ENCODE assay signal across 24 cellular contexts in the genomic region with DNA sequence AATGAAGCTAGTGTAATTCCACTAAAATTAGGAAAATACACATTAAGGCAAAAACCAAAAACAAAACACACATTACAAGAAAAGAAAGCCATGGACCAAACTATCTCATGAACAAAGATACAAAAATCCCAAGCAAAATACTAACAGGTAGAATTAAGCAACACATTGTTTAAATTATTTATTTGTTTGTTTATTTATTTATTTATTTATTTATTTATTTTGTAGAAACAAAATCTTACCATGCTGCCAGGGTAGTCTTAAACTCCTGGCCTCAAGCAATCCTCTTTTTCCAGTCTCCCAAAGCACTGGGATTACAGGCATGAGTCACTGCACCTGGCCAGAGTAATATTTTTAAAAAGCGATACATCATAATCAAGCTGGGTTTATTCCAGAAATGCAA.
"Had no signal": no experiment of that assay in that cellular context is flagged by ENCODE, and none has a peak within 500 bp of the region (broad histone marks: within the 10 kb centered on the region; RNA-seq: fewer than 3 reads in every experiment).

No MANE protein-coding gene starts in this region.

- H3K27me3 ChIP-seq: left lung, ovary, right atrium auricular region, right lobe of liver, tibial nerve, uterus had no signal

- H3K4me2 ChIP-seq: smooth muscle cell had no signal

- ATAC-seq: left colon; left lung; lower lobe of right lung; naive thymus-derived CD4-positive, alpha-beta T cell; natural killer cell treated with Interleukin-12 subunit alpha and Interleukin-12 subunit beta and Interleukin-15 and Interleukin-18, amount 100 ng/mL, for 72 hours; right lobe of liver; stimulated activated memory B cell treated with anti-CD40 and anti-IgM and Interleukin-4, amounts not matched to agents 10 μg/mL and 1 μg/mL and 100 μg/mL, for 72 hours; stimulated activated naive CD8-positive, alpha-beta T cell treated with anti-CD3 and anti-CD28 coated beads, Interleukin-15, amount 100 ng/mL, for 72 hours had no signal

- H3K36me3 ChIP-seq: left lung, lower lobe of right lung, ovary, right atrium auricular region, right lobe of liver, tibial nerve, uterus had no signal

- H3K27ac ChIP-seq: left lung, lower lobe of right lung had no signal

- H3K9me3 ChIP-seq: left lung, lower lobe of right lung, ovary, right atrium auricular region, right lobe of liver, tibial nerve, uterus had no signal

- H3K4me3 ChIP-seq: left lung, lower lobe of right lung, right atrium auricular region, right lobe of liver, smooth muscle cell, tibial nerve had no signal

- FAIRE-seq: islet of Langerhans, kidney had no signal

- H3K4me1 ChIP-seq: uterus had no signal

- DNase-seq: hypothalamus; immature natural killer cell; kidney; left colon; left lung; mesendoderm; naive thymus-derived CD4-positive, alpha-beta T cell; right lobe of liver; stimulated activated CD4-positive, alpha-beta T cell treated with anti-CD3 and anti-CD28 coated beads, Interleukin-1b, Interleukin-23, amount 100 ng/mL, for 48 hours; stimulated activated CD4-positive, alpha-beta T cell treated with anti-CD3 and anti-CD28 coated beads, Interleukin-2, amount 100 ng/mL, for 48 hours; stimulated activated CD4-positive, alpha-beta T cell treated with anti-CD3 and anti-CD28 coated beads, Interleukin-4, amount 100 ng/mL, for 4 hours; stimulated activated CD8-positive, alpha-beta memory T cell treated with anti-CD3 and anti-CD28 coated beads, Interleukin-4, amount 100 ng/mL, for 48 hours; stimulated activated naive CD4-positive, alpha-beta T cell treated with Interleukin-2 at 50 U/mL for 16 hours; stimulated activated naive CD8-positive, alpha-beta T cell treated with anti-CD3 and anti-CD28 coated beads, Interleukin-15, amount 100 ng/mL, for 72 hours; substantia nigra had no signal
